9 cellular contexts compared by ENCODE assay signal in genomic region chr12:49121047-49121696, GRCh38. TPM values are rescaled to one million over a fixed set of nuclear protein-coding genes. Genes with fewer than 3 reads are reported as not detected.
A peak's percentile ranks its signal among the peaks of the same experiment; 100 is the strongest.
DNase-seq lines count a peak whose midpoint lies in the region; ATAC-seq and TF ChIP-seq lines count a peak whose summit lies in the region.
"Had no signal": no experiment of that assay in that cellular context is flagged by ENCODE, and none has a peak within 500 bp of the region (broad histone marks: within the 10 kb centered on the region; RNA-seq: fewer than 3 reads in every experiment).

No MANE protein-coding gene starts in this region.

- no peak overlapping the region for H2AFZ ChIP-seq in PC-9

- no peak for ATAC-seq in GM21390 (IDR thresholded peaks at IDR 0.05; ENCODE audit: unreplicated experiment)

- BruUV-seq in PC-9 (replicated peaks; lab: Mats Ljungman, UMichigan), result no TSS peak

- no peaks in the 10 kb centered on the region for H3K27me3 ChIP-seq in PC-9 (ENCODE audit: insufficient read depth, low read depth)

- H3K9me3 Mint-ChIP-seq in activated naive CD4-positive, alpha-beta T cell treated with anti-CD3 and anti-CD28 coated beads for 36 hours, result no peaks in the 10 kb centered on the region
- H3K9me3 Mint-ChIP-seq in activated naive CD4-positive, alpha-beta T cell treated with anti-CD3 and anti-CD28 coated beads, Interleukin-2, amount 10 ng/mL, durations not matched to agents 7 days and 5 days, result no peaks in the 10 kb centered on the region
- no peaks in the 10 kb centered on the region for H3K9me3 Mint-ChIP-seq in nephron
- H3K9me3 Mint-ChIP-seq: activated T-cell treated with anti-CD3 and anti-CD28 coated beads, Interleukin-2, amount 50 U/mL, for 72 hours had no signal

- no peak overlapping the region for H3K27ac ChIP-seq in PC-9

- H3K9me2 ChIP-seq in PC-9 (ENCODE audit: insufficient read depth), result no peaks in the 10 kb centered on the region

- no peaks in the 10 kb centered on the region for H4K20me1 ChIP-seq in PC-9 (ENCODE audit: insufficient read depth)

- CTCF ChIA-PET in activated naive CD4-positive, alpha-beta T cell treated with anti-CD3 and anti-CD28 coated beads for 36 hours (lab: Charles Lee), result interaction anchor here (1.1 to 5.2 kb wide), 5 partner anchors 9 to 37 kb away, joined by 4 to 35 read pairs (median 7); partner anchors contain the start of gene DHH
- CTCF ChIA-PET in activated naive CD4-positive, alpha-beta T cell treated with anti-CD3 and anti-CD28 coated beads, Interleukin-2, amount 10 ng/mL, durations not matched to agents 7 days and 5 days (lab: Charles Lee), result interaction anchor here (0.6 to 1.2 kb wide), 4 partner anchors 9 to 27 kb away, joined by 3 to 5 read pairs (median 3); partner anchors contain the start of gene DHH
- CTCF ChIA-PET in PC-9 (lab: Charles Lee), result interaction anchor here (0.7 to 1.7 kb wide), 10 partner anchors 9 to 255 kb away, joined by 3 to 25 read pairs (median 5); partner anchors contain the start of gene RND1

- DNase-seq in activated naive CD4-positive, alpha-beta T cell treated with anti-CD3 and anti-CD28 coated beads for 36 hours, result peak; percentile 24
- DNase-seq in activated naive CD4-positive, alpha-beta T cell treated with anti-CD3 and anti-CD28 coated beads, Interleukin-2, amount 10 ng/mL, durations not matched to agents 7 days and 5 days, result no peak
- peak in 1 of 2 experiments; percentile 75 for DNase-seq in PC-9
- DNase-seq in epithelial cell of proximal tubule (ENCODE audit: low read depth), result no peak
- DNase-seq in GM19240 (ENCODE audit: insufficient read length, low spot score), result no peak
- DNase-seq in stimulated activated CD4-positive, alpha-beta T cell treated with anti-CD3 and anti-CD28 coated beads, Interleukin-2, amount 100 ng/mL, for 48 hours, result no peak
- DNase-seq: activated T-cell treated with anti-CD3 and anti-CD28 coated beads, Interleukin-2, amount 50 U/mL, for 72 hours had no signal

- no peaks in the 10 kb centered on the region for H3K27me3 Mint-ChIP-seq in activated naive CD4-positive, alpha-beta T cell treated with anti-CD3 and anti-CD28 coated beads for 36 hours (ENCODE audit: low read depth)
- peaks cover 11% of the 10 kb centered on the region for H3K27me3 Mint-ChIP-seq in activated naive CD4-positive, alpha-beta T cell treated with anti-CD3 and anti-CD28 coated beads, Interleukin-2, amount 10 ng/mL, durations not matched to agents 7 days and 5 days
- H3K27me3 Mint-ChIP-seq in nephron (ENCODE audit: low read depth), result no peaks in the 10 kb centered on the region

- no peaks in the 10 kb centered on the region for H3K9me3 ChIP-seq in PC-9 (ENCODE audit: insufficient read depth, low read depth)

- TF ChIP-seq CTCF in PC-9 (conservative IDR thresholded peaks at IDR 0.05) (peak; percentile 73), epithelial cell of proximal tubule (conservative IDR thresholded peaks at IDR 0.05; ENCODE audit: low read depth, low read length) (peak; percentile 78), nephron (IDR thresholded peaks at IDR 0.05; ENCODE audit: unreplicated experiment in 3 of 3) (peak; percentile 58 to 63 (median 60))

- H3K4me3 ChIP-seq in PC-9, result no peak overlapping the region
- H3K4me3 ChIP-seq in epithelial cell of proximal tubule (ENCODE audit: low read depth, low read length), result no peak overlapping the region

- H3K27ac Mint-ChIP-seq in activated naive CD4-positive, alpha-beta T cell treated with anti-CD3 and anti-CD28 coated beads for 36 hours, result no peak overlapping the region
- H3K27ac Mint-ChIP-seq in activated naive CD4-positive, alpha-beta T cell treated with anti-CD3 and anti-CD28 coated beads, Interleukin-2, amount 10 ng/mL, durations not matched to agents 7 days and 5 days, result no peak overlapping the region
- H3K27ac Mint-ChIP-seq in nephron, result no peak overlapping the region
- H3K27ac Mint-ChIP-seq: activated T-cell treated with anti-CD3 and anti-CD28 coated beads, Interleukin-2, amount 50 U/mL, for 72 hours had no signal

- H3K36me3 Mint-ChIP-seq in activated naive CD4-positive, alpha-beta T cell treated with anti-CD3 and anti-CD28 coated beads for 36 hours (ENCODE audit: low read depth), result no peaks in the 10 kb centered on the region
- H3K36me3 Mint-ChIP-seq in activated naive CD4-positive, alpha-beta T cell treated with anti-CD3 and anti-CD28 coated beads, Interleukin-2, amount 10 ng/mL, durations not matched to agents 7 days and 5 days, result peaks cover 4% of the 10 kb centered on the region
- peaks cover 5% of the 10 kb centered on the region for H3K36me3 Mint-ChIP-seq in nephron (ENCODE audit: low read depth)

- H3K79me2 ChIP-seq in PC-9 (ENCODE audit: low read depth), result no peaks in the 10 kb centered on the region

- intact Hi-C loops in activated naive CD4-positive, alpha-beta T cell treated with anti-CD3 and anti-CD28 coated beads for 36 hours (cut with micrococcal nuclease), result loop anchor here (1.0 kb wide), 2 partner anchors 33 to 57 kb away; no protein-coding TSS in a partner anchor
- intact Hi-C loops in PC-9 (cut with micrococcal nuclease; ENCODE audit: unreplicated experiment), result loop anchor here (1.0 to 5.0 kb wide), 3 partner anchors 33 to 124 kb away; partner anchors contain the start of gene DDN

- no peak overlapping the region for H3K4me3 Mint-ChIP-seq in activated naive CD4-positive, alpha-beta T cell treated with anti-CD3 and anti-CD28 coated beads for 36 hours
- H3K4me3 Mint-ChIP-seq in activated naive CD4-positive, alpha-beta T cell treated with anti-CD3 and anti-CD28 coated beads, Interleukin-2, amount 10 ng/mL, durations not matched to agents 7 days and 5 days, result no peak overlapping the region
- no peak overlapping the region for H3K4me3 Mint-ChIP-seq in nephron
- H3K4me3 Mint-ChIP-seq: activated T-cell treated with anti-CD3 and anti-CD28 coated beads, Interleukin-2, amount 50 U/mL, for 72 hours had no signal

- no peaks in the 10 kb centered on the region for H3K4me1 Mint-ChIP-seq in activated naive CD4-positive, alpha-beta T cell treated with anti-CD3 and anti-CD28 coated beads for 36 hours (ENCODE audit: low read depth)
- H3K4me1 Mint-ChIP-seq in activated naive CD4-positive, alpha-beta T cell treated with anti-CD3 and anti-CD28 coated beads, Interleukin-2, amount 10 ng/mL, durations not matched to agents 7 days and 5 days, result no peaks in the 10 kb centered on the region
- H3K4me1 Mint-ChIP-seq in nephron, result no peaks in the 10 kb centered on the region

- H3K36me3 ChIP-seq in PC-9 (ENCODE audit: low read depth), result no peaks in the 10 kb centered on the region

- no peak overlapping the region for H3K4me2 ChIP-seq in PC-9

- H3F3A ChIP-seq in PC-9 (ENCODE audit: insufficient read depth, low read depth), result peaks cover 20% of the 10 kb centered on the region; the same call in 1 of the 2 replicates

- POLR2A ChIA-PET in PC-9 (lab: Charles Lee; ENCODE audit: unreplicated experiment), result interaction anchor here (0.5 to 0.7 kb wide), 3 partner anchors 29 to 55 kb away, joined by 3 to 23 read pairs (median 8); no protein-coding TSS in a partner anchor

- H3K4me1 ChIP-seq in PC-9 (replicated peaks; ENCODE audit: insufficient read depth), result no peaks in the 10 kb centered on the region

RNA-seq across cellular contexts. Expression of gene TUBA1B, which starts 10.0 kb away (rescaled TPM):
- 1,000 to 10,000 TPM; 2,826 to 2,914 TPM for total RNA-seq in activated naive CD4-positive, alpha-beta T cell treated with anti-CD3 and anti-CD28 coated beads for 36 hours
- total RNA-seq in PC-9 (2021), result 930 and 1,061 TPM in 2 replicates
- 2,565 and 4,770 TPM in 2 replicates for total RNA-seq in epithelial cell of proximal tubule

RNA-seq across cellular contexts. Expression of gene LMBR1L, which starts 10.5 kb away (rescaled TPM):
- 10 to 100 TPM; 60.1 to 66.8 TPM for total RNA-seq in activated naive CD4-positive, alpha-beta T cell treated with anti-CD3 and anti-CD28 coated beads for 36 hours
- total RNA-seq in PC-9 (2021) (53.9 and 63.3 TPM in 2 replicates), epithelial cell of proximal tubule (21.8 and 37.8 TPM in 2 replicates)

RNA-seq across cellular contexts. Expression of gene DHH, which starts 26.6 kb away (rescaled TPM):
- under 1 TPM in 1 of 2 experiments, not detected in 1; 0.07 TPM for total RNA-seq in activated naive CD4-positive, alpha-beta T cell treated with anti-CD3 and anti-CD28 coated beads for 36 hours
- total RNA-seq in PC-9 (2021) (0.13 and 0.28 TPM in 2 replicates), epithelial cell of proximal tubule (0.14 and 0.52 TPM in 2 replicates)

RNA-seq across cellular contexts. Expression of gene RHEBL1, which starts 51.4 kb away (rescaled TPM):
- total RNA-seq in activated naive CD4-positive, alpha-beta T cell treated with anti-CD3 and anti-CD28 coated beads for 36 hours, result 10 to 100 TPM; 11.8 to 15.2 TPM
- 2.9 and 3.4 TPM in 2 replicates for total RNA-seq in PC-9 (2021)
- total RNA-seq in epithelial cell of proximal tubule, result 1.6 and 2.3 TPM in 2 replicates
